Comparison of ENCODE assay signal across 11 cellular contexts in genomic region chr3:158768361-158768787, GRCh38. TPM values are rescaled to one million over a fixed set of nuclear protein-coding genes. Genes with fewer than 3 reads are reported as not detected.
DNase-seq lines count a peak whose midpoint lies in the region; ATAC-seq and TF ChIP-seq lines count a peak whose summit lies in the region.
"Had no signal": no experiment of that assay in that cellular context is flagged by ENCODE, and none has a peak within 500 bp of the region (broad histone marks: within the 10 kb centered on the region; RNA-seq: fewer than 3 reads in every experiment).

No MANE protein-coding gene starts in this region.

- H3K4me3 ChIP-seq in left ventricle myocardium inferior (peak overlapping the region; percentile 18), psoas muscle (peak overlapping the region; percentile 13)

- H3K27ac ChIP-seq in left ventricle myocardium inferior (replicated peaks) (peak overlapping the region; percentile 81), psoas muscle (peak overlapping the region; percentile 75)

- intact Hi-C loops in left ventricle myocardium inferior (cut with micrococcal nuclease): no loop called here
- intact Hi-C loops in psoas muscle (cut with DNase I): loop anchor here in 1 of 2 donors (5.0 kb wide), 1 partner anchor 41 kb away; no protein-coding TSS in a partner anchor

- WGBS in psoas muscle, 3 donors: 1 to 8% (median 3%) methylated on average over 7 of the region's 7 CpGs

- H3K27me3 ChIP-seq in left ventricle myocardium inferior (ENCODE audit: low read depth) (no peaks in the 10 kb centered on the region), psoas muscle (ENCODE audit: insufficient read depth in 3 of 3, low read length in 2 of 3) (no peaks in the 10 kb centered on the region)

- H3K4me1 ChIP-seq in left ventricle myocardium inferior: peaks cover 70% of the 10 kb centered on the region
- peaks cover 23% of the 10 kb centered on the region for H3K4me1 ChIP-seq in psoas muscle

- peak; percentile 82 to 85 (median 85) for ATAC-seq in psoas muscle
- ATAC-seq in GM18909 (IDR thresholded peaks at IDR 0.05; ENCODE audit: poor library complexity, unreplicated experiment): no peak
- ATAC-seq in GM19463 (IDR thresholded peaks at IDR 0.05; ENCODE audit: unreplicated experiment): no peak
- ATAC-seq: stimulated activated naive CD8-positive, alpha-beta T cell treated with anti-CD3 and anti-CD28 coated beads, Interleukin-15, Interleukin-2, amounts not matched to agents 100 U/mL and 50 U/mL, for 24 hours had no signal

- peak; percentile 40 for DNase-seq in ELF-1 (ENCODE audit: low read depth, low spot score)
- DNase-seq in astrocyte of the hippocampus (ENCODE audit: low read depth, low spot score): peak; percentile 78
- peak; percentile 76 for DNase-seq in left ventricle myocardium inferior
- peak; percentile 76 to 84 for DNase-seq in psoas muscle
- DNase-seq in SK-N-DZ (ENCODE audit: low spot score): no peak
- no peak for DNase-seq in inferior parietal cortex (ENCODE audit: extremely low spot score)
- DNase-seq: activated T-cell treated with anti-CD3 and anti-CD28 coated beads, Interleukin-2, amount 50 U/mL, for 1 hour; NCI-H187 treated with DMSO at 0.1 percent for 48 hours; stimulated activated naive CD8-positive, alpha-beta T cell treated with anti-CD3 and anti-CD28 coated beads, Interleukin-15, Interleukin-2, amounts not matched to agents 100 U/mL and 50 U/mL, for 24 hours had no signal

- H3K36me3 ChIP-seq in left ventricle myocardium inferior (no peaks in the 10 kb centered on the region), psoas muscle (ENCODE audit: insufficient read depth in 1 of 2, low read depth in 1 of 2) (no peaks in the 10 kb centered on the region)

- no peak for TF ChIP-seq CTCF in left ventricle myocardium inferior (IDR thresholded peaks at IDR 0.05; ENCODE audit: borderline replicate concordance)
- no peak for TF ChIP-seq CTCF in psoas muscle (IDR thresholded peaks at IDR 0.05)

- H3K9me3 ChIP-seq in left ventricle myocardium inferior (replicated peaks) (no peaks in the 10 kb centered on the region), psoas muscle (no peaks in the 10 kb centered on the region)

RNA-seq across cellular contexts. Expression of gene MFSD1, which starts 33.5 kb away (rescaled TPM):
- 26.2 TPM for total RNA-seq in left ventricle myocardium inferior
- total RNA-seq in psoas muscle: 10 to 100 TPM; 10.6 to 19.6 (median 16.1) TPM
- polyA plus RNA-seq in psoas muscle: 10 to 100 TPM; 13.0 to 29.6 (median 27.9) TPM
- polyA plus RNA-seq in SK-N-DZ (2014; cell fraction: cytosol; rRNA removed): 64.7 and 66.2 TPM in 2 replicates
- polyA plus RNA-seq in SK-N-DZ (2014; cell fraction: nucleus; rRNA removed): 30.5 and 36.8 TPM in 2 replicates

RNA-seq across cellular contexts. Expression of gene RARRES1, which starts 36.1 kb away (rescaled TPM):
- total RNA-seq in left ventricle myocardium inferior (8.4 TPM), psoas muscle (10 to 100 TPM in 1 of 4 donors, 1 to 10 TPM in 2, under 1 TPM in 1; 0.97 to 28.1 (median 5.8) TPM)
- polyA plus RNA-seq in psoas muscle: 1 to 10 TPM in 2 of 3 donors, under 1 TPM in 1; 0.69 to 6.2 (median 2.9) TPM
- not detected in 2 replicates for polyA plus RNA-seq in SK-N-DZ (2014; cell fraction: cytosol; rRNA removed)
- not detected in 2 replicates for polyA plus RNA-seq in SK-N-DZ (2014; cell fraction: nucleus; rRNA removed)

Comparison
In these comparisons a context has a peak if more than half of its experiments do, and no peak if none do; other contexts are left out.
1. DNase-seq: peak in ELF-1 (single experiment), astrocyte of the hippocampus (single experiment), left ventricle myocardium inferior (single experiment) and psoas muscle (2 of 2); none in SK-N-DZ (single experiment) and inferior parietal cortex (single experiment).
2. ATAC-seq: peak in psoas muscle (4 of 4); none in GM18909 (single experiment) and GM19463 (single experiment).